1 cellular context compared by ENCODE assay signal in genomic region chr1:15959424-15959823, GRCh38.
TF ChIP-seq lines count a peak whose summit lies in the region.

No MANE protein-coding gene starts in this region.

TF ChIP-seq in endothelial cell of umbilical vein, 7 proteins besides CTCF, POLR2A, EP300 and RAD21 (continued from another document):
- TF ChIP-seq EZH2 (IDR thresholded peaks at IDR 0.05; ENCODE audit: borderline replicate concordance, low read depth, low read length, severe bottlenecking) (no peak), GATA2 (IDR thresholded peaks at IDR 0.05; ENCODE audit: insufficient read depth, insufficient read length, low read depth, low read length) (no peak), MAX (IDR thresholded peaks at IDR 0.05; ENCODE audit: insufficient read depth, insufficient read length) (no peak), FOS (IDR thresholded peaks at IDR 0.05; ENCODE audit: borderline replicate concordance, insufficient read depth, low read length) (no peak), POLR2AphosphoS5 (IDR thresholded peaks at IDR 0.05; ENCODE audit: insufficient read depth, low read depth, low read length) (no peak), JUN (IDR thresholded peaks at IDR 0.05; ENCODE audit: borderline replicate concordance, insufficient read depth, insufficient read length, low read depth) (no peak)
